Comparison of ENCODE assay signal across 10 cellular contexts in genomic region chr19:16712295-16712694, GRCh38. TPM values are rescaled to one million over a fixed set of nuclear protein-coding genes. Genes with fewer than 3 reads are reported as not detected.
"Had no signal": no experiment of that assay in that cellular context is flagged by ENCODE, and none has a peak within 500 bp of the region (broad histone marks: within the 10 kb centered on the region; RNA-seq: fewer than 3 reads in every experiment).

No MANE protein-coding gene starts in this region.

RNA-seq across cellular contexts. Expression of gene NWD1, which starts 7.4 kb away (rescaled TPM):
- total RNA-seq: activated CD4-positive, alpha-beta memory T cell treated with anti-CD3 and anti-CD28 coated beads, Interleukin-2, amount 10 ng/mL, durations not matched to agents 7 days and 5 days; activated CD4-positive, alpha-beta T cell treated with anti-CD3 and anti-CD28 coated beads for 36 hours; activated CD4-positive, alpha-beta T cell treated with anti-CD3 and anti-CD28 coated beads, Interleukin-2, amount 10 ng/mL, durations not matched to agents 7 days and 5 days; activated CD8-positive, alpha-beta memory T cell treated with anti-CD3 and anti-CD28 coated beads, Interleukin-2, amount 10 ng/mL, durations not matched to agents 7 days and 5 days; activated CD8-positive, alpha-beta T cell treated with anti-CD3 and anti-CD28 coated beads, Interleukin-2, amount 10 ng/mL, durations not matched to agents 7 days and 5 days; activated naive CD8-positive, alpha-beta T cell treated with anti-CD3 and anti-CD28 coated beads, Interleukin-2, amount 10 ng/mL, durations not matched to agents 7 days and 5 days; activated T-helper 2 cell treated with anti-CD3 and anti-CD28 coated beads, Interferon-gamma antibody, Interleukin-2, Interleukin-4, amounts not matched to agents 10 μg/mL and 5 μg/mL and 100 μg/mL, durations not matched to agents 14 hours and 24 hours and 36 hours; ascending aorta; chondrocyte had no signal
- polyA plus RNA-seq: cardiac muscle cell had no signal
